In the genomic region with DNA sequence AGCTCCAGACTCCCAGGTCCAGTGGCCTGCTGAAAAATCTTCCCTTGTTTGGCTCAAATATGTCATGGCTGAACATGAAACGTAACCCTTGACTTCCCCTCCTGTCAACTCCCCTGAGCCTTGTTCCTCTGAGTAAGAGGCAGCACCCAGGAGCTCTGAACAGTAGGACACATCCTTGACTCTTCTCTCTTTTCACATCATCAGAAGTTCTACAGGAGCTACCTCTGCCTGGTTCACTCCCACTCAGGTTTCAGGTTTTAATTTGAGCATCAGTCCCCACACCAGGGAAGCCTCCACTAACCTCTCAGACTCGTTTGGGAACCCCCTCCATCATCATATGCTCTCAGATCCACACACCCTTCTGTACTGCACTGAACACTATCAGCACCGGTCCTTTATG, we compare ENCODE assay signal across 17 cellular contexts. TPM values are rescaled to one million over a fixed set of nuclear protein-coding genes. Genes with fewer than 3 reads are reported as not detected.
DNase-seq lines count a peak whose midpoint lies in the region; ATAC-seq lines count a peak whose summit lies in the region.
"Had no signal": no experiment of that assay in that cellular context is flagged by ENCODE, and none has a peak within 500 bp of the region (broad histone marks: within the 10 kb centered on the region; RNA-seq: fewer than 3 reads in every experiment).

No MANE protein-coding gene starts in this region.

- H2BK5ac ChIP-seq in mesendoderm (ENCODE audit: low read length), result no peak overlapping the region

- no peak overlapping the region for H3K23ac ChIP-seq in mesendoderm (ENCODE audit: low read length)

- no peaks in the 10 kb centered on the region for H3K36me3 Mint-ChIP-seq in activated CD4-positive, alpha-beta T cell treated with anti-CD3 and anti-CD28 coated beads for 36 hours (ENCODE audit: low read depth)
- H3K36me3 Mint-ChIP-seq in activated CD4-positive, alpha-beta T cell treated with anti-CD3 and anti-CD28 coated beads, Interleukin-2, amount 10 ng/mL, durations not matched to agents 24 days and 14 days (ENCODE audit: low read depth), result peaks cover 1% of the 10 kb centered on the region
- no peaks in the 10 kb centered on the region for H3K36me3 Mint-ChIP-seq in activated T-helper 17 cell treated with anti-CD3 and anti-CD28 coated beads, Interleukin-2, amount 50 U/mL, for 72 hours (ENCODE audit: low read depth)
- no peaks in the 10 kb centered on the region for H3K36me3 Mint-ChIP-seq in stimulated activated naive B cell treated with anti-CD40 and anti-IgM and Interleukin-4, amounts not matched to agents 10 μg/mL and 1 μg/mL and 100 μg/mL, for 72 hours
- H3K36me3 Mint-ChIP-seq: CD14-positive monocyte; CD8-positive, alpha-beta T cell had no signal

- no peak overlapping the region for H3K4me3 Mint-ChIP-seq in activated CD4-positive, alpha-beta T cell treated with anti-CD3 and anti-CD28 coated beads for 36 hours
- H3K4me3 Mint-ChIP-seq in activated CD4-positive, alpha-beta T cell treated with anti-CD3 and anti-CD28 coated beads, Interleukin-2, amount 10 ng/mL, durations not matched to agents 24 days and 14 days, result no peak overlapping the region
- H3K4me3 Mint-ChIP-seq in stimulated activated naive CD8-positive, alpha-beta T cell treated with anti-CD3 and anti-CD28 coated beads, Interleukin-15, amount 100 ng/mL, for 72 hours, result no peak overlapping the region
- H3K4me3 Mint-ChIP-seq in activated T-helper 17 cell treated with anti-CD3 and anti-CD28 coated beads, Interleukin-2, amount 50 U/mL, for 72 hours, result no peak overlapping the region
- peak overlapping the region in 1 of 2 donors; percentile 12 for H3K4me3 Mint-ChIP-seq in stimulated activated naive B cell treated with anti-CD40 and anti-IgM and Interleukin-4, amounts not matched to agents 10 μg/mL and 1 μg/mL and 100 μg/mL, for 72 hours
- H3K4me3 Mint-ChIP-seq: CD14-positive monocyte; CD8-positive, alpha-beta T cell; GM23338 had no signal

- H3K27me3 ChIP-seq in aorta (ENCODE audit: control insufficient read depth in 1 of 2, insufficient read depth in 2 of 2, low read length in 1 of 2), result no peaks in the 10 kb centered on the region
- no peaks in the 10 kb centered on the region for H3K27me3 ChIP-seq in mesendoderm (ENCODE audit: insufficient read depth, low read length, poor library complexity)

- peaks cover 7% of the 10 kb centered on the region for H3K4me1 Mint-ChIP-seq in activated CD4-positive, alpha-beta T cell treated with anti-CD3 and anti-CD28 coated beads for 36 hours
- H3K4me1 Mint-ChIP-seq in activated CD4-positive, alpha-beta T cell treated with anti-CD3 and anti-CD28 coated beads, Interleukin-2, amount 10 ng/mL, durations not matched to agents 24 days and 14 days, result no peaks in the 10 kb centered on the region
- H3K4me1 Mint-ChIP-seq in stimulated activated naive CD8-positive, alpha-beta T cell treated with anti-CD3 and anti-CD28 coated beads, Interleukin-15, amount 100 ng/mL, for 72 hours, result no peaks in the 10 kb centered on the region
- no peaks in the 10 kb centered on the region for H3K4me1 Mint-ChIP-seq in activated T-helper 17 cell treated with anti-CD3 and anti-CD28 coated beads, Interleukin-2, amount 50 U/mL, for 72 hours
- peaks cover 14 to 20% of the 10 kb centered on the region in 2 donors for H3K4me1 Mint-ChIP-seq in stimulated activated naive B cell treated with anti-CD40 and anti-IgM and Interleukin-4, amounts not matched to agents 10 μg/mL and 1 μg/mL and 100 μg/mL, for 72 hours
- H3K4me1 Mint-ChIP-seq: GM23338 had no signal

- H3K9ac ChIP-seq in mesendoderm (ENCODE audit: low read length), result no peak overlapping the region

- H2BK15ac ChIP-seq in mesendoderm (replicated peaks; ENCODE audit: low read depth), result no peak overlapping the region

- H3K27ac ChIP-seq in aorta (ENCODE audit: low read depth in 1 of 2, low read length in 2 of 2) (no peak overlapping the region), mesendoderm (ENCODE audit: low read depth, low read length) (no peak overlapping the region)
- H3K27ac ChIP-seq: 22Rv1 had no signal

- H2AK5ac ChIP-seq in mesendoderm (ENCODE audit: low read length), result no peak overlapping the region

- no peaks in the 10 kb centered on the region for H3K79me2 ChIP-seq in mesendoderm (ENCODE audit: control insufficient read depth, insufficient read depth, low read length)

- H3K18ac ChIP-seq in mesendoderm (ENCODE audit: low read length), result no peak overlapping the region

- no peak overlapping the region for H3K56ac ChIP-seq in mesendoderm (ENCODE audit: low read length)

- H4K8ac ChIP-seq in mesendoderm (ENCODE audit: low read depth, low read length), result no peak overlapping the region

- H3K4me1 ChIP-seq in aorta (ENCODE audit: control insufficient read depth in 1 of 2, insufficient read depth in 2 of 2, low read length in 2 of 2), result no peaks in the 10 kb centered on the region
- no peaks in the 10 kb centered on the region for H3K4me1 ChIP-seq in mesendoderm (ENCODE audit: control insufficient read depth, low read depth, low read length)

- CTCF ChIA-PET in activated CD4-positive, alpha-beta T cell treated with anti-CD3 and anti-CD28 coated beads for 36 hours (lab: Charles Lee), result interaction anchor here (1.3 kb wide), 1 partner anchor 9 kb away, joined by 9 read pairs; no protein-coding TSS in a partner anchor

- H3K27ac Mint-ChIP-seq in activated CD4-positive, alpha-beta T cell treated with anti-CD3 and anti-CD28 coated beads for 36 hours, result no peak overlapping the region
- no peak overlapping the region for H3K27ac Mint-ChIP-seq in activated CD4-positive, alpha-beta T cell treated with anti-CD3 and anti-CD28 coated beads, Interleukin-2, amount 10 ng/mL, durations not matched to agents 24 days and 14 days
- no peak overlapping the region for H3K27ac Mint-ChIP-seq in stimulated activated naive CD8-positive, alpha-beta T cell treated with anti-CD3 and anti-CD28 coated beads, Interleukin-15, amount 100 ng/mL, for 72 hours
- no peak overlapping the region for H3K27ac Mint-ChIP-seq in activated T-helper 17 cell treated with anti-CD3 and anti-CD28 coated beads, Interleukin-2, amount 50 U/mL, for 72 hours
- H3K27ac Mint-ChIP-seq in stimulated activated naive B cell treated with anti-CD40 and anti-IgM and Interleukin-4, amounts not matched to agents 10 μg/mL and 1 μg/mL and 100 μg/mL, for 72 hours, result peak overlapping the region; percentile 9
- H3K27ac Mint-ChIP-seq: CD8-positive, alpha-beta T cell; GM23338 had no signal

- H3K4me2 ChIP-seq in mesendoderm (ENCODE audit: low read length), result no peak overlapping the region
- H3K4me2 ChIP-seq: GM23338 had no signal

- H3K27me3 Mint-ChIP-seq in activated CD4-positive, alpha-beta T cell treated with anti-CD3 and anti-CD28 coated beads for 36 hours, result peaks cover 5% of the 10 kb centered on the region
- H3K27me3 Mint-ChIP-seq in activated CD4-positive, alpha-beta T cell treated with anti-CD3 and anti-CD28 coated beads, Interleukin-2, amount 10 ng/mL, durations not matched to agents 24 days and 14 days, result no peaks in the 10 kb centered on the region
- no peaks in the 10 kb centered on the region for H3K27me3 Mint-ChIP-seq in stimulated activated naive CD8-positive, alpha-beta T cell treated with anti-CD3 and anti-CD28 coated beads, Interleukin-15, amount 100 ng/mL, for 72 hours
- H3K27me3 Mint-ChIP-seq in activated T-helper 17 cell treated with anti-CD3 and anti-CD28 coated beads, Interleukin-2, amount 50 U/mL, for 72 hours, result peaks cover 12% of the 10 kb centered on the region
- peaks cover 0 to 7% of the 10 kb centered on the region in 2 donors for H3K27me3 Mint-ChIP-seq in stimulated activated naive B cell treated with anti-CD40 and anti-IgM and Interleukin-4, amounts not matched to agents 10 μg/mL and 1 μg/mL and 100 μg/mL, for 72 hours

- H3K4me3 ChIP-seq in aorta (ENCODE audit: low read length in 2 of 2) (no peak overlapping the region), mesendoderm (ENCODE audit: low read length) (no peak overlapping the region)
- H3K4me3 ChIP-seq: GM23338 had no signal

- intact Hi-C loops in activated CD4-positive, alpha-beta T cell treated with anti-CD3 and anti-CD28 coated beads for 36 hours (cut with DNase I, micrococcal nuclease), result no loop called here
- intact Hi-C loops in activated CD4-positive, alpha-beta T cell treated with anti-CD3 and anti-CD28 coated beads, Interleukin-2, amount 10 ng/mL, durations not matched to agents 24 days and 14 days (cut with micrococcal nuclease), result no loop called here
- intact Hi-C loops in aorta (cut with DNase I), result no loop called here

- POLR2A ChIA-PET in activated CD4-positive, alpha-beta T cell treated with anti-CD3 and anti-CD28 coated beads for 36 hours (lab: Charles Lee), result interaction anchor here (0.6 kb wide), 1 partner anchor 15 kb away, joined by 5 read pairs; no protein-coding TSS in a partner anchor

- H3K9me3 Mint-ChIP-seq in activated CD4-positive, alpha-beta T cell treated with anti-CD3 and anti-CD28 coated beads for 36 hours (ENCODE audit: low read depth), result no peaks in the 10 kb centered on the region
- peaks cover 22% of the 10 kb centered on the region for H3K9me3 Mint-ChIP-seq in activated CD4-positive, alpha-beta T cell treated with anti-CD3 and anti-CD28 coated beads, Interleukin-2, amount 10 ng/mL, durations not matched to agents 24 days and 14 days
- H3K9me3 Mint-ChIP-seq in stimulated activated naive CD8-positive, alpha-beta T cell treated with anti-CD3 and anti-CD28 coated beads, Interleukin-15, amount 100 ng/mL, for 72 hours, result peaks cover 8 to 10% of the 10 kb centered on the region in 2 donors
- H3K9me3 Mint-ChIP-seq in activated T-helper 17 cell treated with anti-CD3 and anti-CD28 coated beads, Interleukin-2, amount 50 U/mL, for 72 hours, result no peaks in the 10 kb centered on the region
- no peaks in the 10 kb centered on the region for H3K9me3 Mint-ChIP-seq in stimulated activated naive B cell treated with anti-CD40 and anti-IgM and Interleukin-4, amounts not matched to agents 10 μg/mL and 1 μg/mL and 100 μg/mL, for 72 hours

- DNase-seq in activated CD4-positive, alpha-beta T cell treated with anti-CD3 and anti-CD28 coated beads for 36 hours, result no peak
- no peak for DNase-seq in activated CD4-positive, alpha-beta T cell treated with anti-CD3 and anti-CD28 coated beads, Interleukin-2, amount 10 ng/mL, durations not matched to agents 24 days and 14 days
- DNase-seq in stimulated activated naive CD8-positive, alpha-beta T cell treated with anti-CD3 and anti-CD28 coated beads, Interleukin-15, amount 100 ng/mL, for 72 hours, result no peak
- DNase-seq in stimulated activated naive CD8-positive, alpha-beta T cell treated with anti-CD3 and anti-CD28 coated beads, Interleukin-15, Interleukin-2, amounts not matched to agents 100 U/mL and 50 U/mL, for 24 hours, result no peak
- peak; percentile 18 for DNase-seq in stimulated activated naive B cell treated with anti-CD40 and anti-IgM and Interleukin-4, amounts not matched to agents 10 μg/mL and 1 μg/mL and 100 μg/mL, for 72 hours
- DNase-seq in aorta (no peak), mesendoderm (no peak)
- DNase-seq: CD8-positive, alpha-beta T cell; COR-L47; DMS153; DND-41; GF-D8; H7 had no signal

- H3K79me1 ChIP-seq in mesendoderm (ENCODE audit: low read length), result no peaks in the 10 kb centered on the region

- H2BK120ac ChIP-seq in mesendoderm (ENCODE audit: low read depth, low read length), result no peak overlapping the region

- ATAC-seq in activated CD4-positive, alpha-beta T cell treated with anti-CD3 and anti-CD28 coated beads for 36 hours, result peak; percentile 81
- ATAC-seq in stimulated activated naive CD8-positive, alpha-beta T cell treated with anti-CD3 and anti-CD28 coated beads, Interleukin-15, amount 100 ng/mL, for 72 hours, result peak; percentile 12
- no peak for ATAC-seq in stimulated activated naive CD8-positive, alpha-beta T cell treated with anti-CD3 and anti-CD28 coated beads, Interleukin-15, Interleukin-2, amounts not matched to agents 100 U/mL and 50 U/mL, for 24 hours
- ATAC-seq in activated T-helper 17 cell treated with anti-CD3 and anti-CD28 coated beads, Interleukin-2, amount 50 U/mL, for 72 hours (replicated peaks), result peak; percentile 56
- peak; percentile 87 to 95 for ATAC-seq in stimulated activated naive B cell treated with anti-CD40 and anti-IgM and Interleukin-4, amounts not matched to agents 10 μg/mL and 1 μg/mL and 100 μg/mL, for 72 hours (replicated peaks)
- ATAC-seq in aorta (ENCODE audit: low FRiP score), result no peak
- ATAC-seq: CD8-positive, alpha-beta T cell; GM23338 had no signal

- WGBS in aorta, 2 donors, result 69 to 70% methylated on average over 3 of the region's 3 CpGs
- WGBS in mesendoderm (ENCODE audit: extremely low coverage, insufficient coverage, low lambda C conversion rate), result no CpG with 5 or more reads among the region's 3 CpGs

- no peak overlapping the region for H3K4ac ChIP-seq in mesendoderm (ENCODE audit: low read depth, low read length)

- H3K9me3 ChIP-seq in aorta (ENCODE audit: control insufficient read depth, low read length), result no peaks in the 10 kb centered on the region

- H4K5ac ChIP-seq in mesendoderm (ENCODE audit: low read length), result no peak overlapping the region

- H3K36me3 ChIP-seq in aorta (ENCODE audit: control insufficient read depth in 1 of 2, insufficient read depth in 2 of 2, low read length in 1 of 2), result no peaks in the 10 kb centered on the region
- H3K36me3 ChIP-seq in mesendoderm (ENCODE audit: control insufficient read depth, insufficient read depth, low read length), result no peaks in the 10 kb centered on the region

RNA-seq across cellular contexts. Expression of gene ZNF823, which starts 30.3 kb away (rescaled TPM):
- total RNA-seq in activated CD4-positive, alpha-beta T cell treated with anti-CD3 and anti-CD28 coated beads for 36 hours, result 1 to 10 TPM; 2.9 to 3.0 TPM
- 2.4 and 3.0 TPM in 2 replicates for total RNA-seq in activated CD4-positive, alpha-beta T cell treated with anti-CD3 and anti-CD28 coated beads, Interleukin-2, amount 10 ng/mL, durations not matched to agents 24 days and 14 days
- total RNA-seq in activated T-helper 17 cell treated with anti-CD3 and anti-CD28 coated beads, Interleukin-2, amount 50 U/mL, for 72 hours, result 1 to 10 TPM; 1.9 to 2.8 TPM
- 1 to 10 TPM; 5.1 to 8.7 TPM for total RNA-seq in aorta
- 1 to 10 TPM; 3.1 to 3.4 TPM for polyA plus RNA-seq in aorta
- 2.2 TPM for polyA plus RNA-seq in mesendoderm (2013, experiment 1 of 2)
- 2.0 TPM for polyA plus RNA-seq in mesendoderm (2013, experiment 2 of 2)
- total RNA-seq: H7 had no signal

RNA-seq across cellular contexts. Expression of gene ZNF441, which starts 58.3 kb away (rescaled TPM):
- 1 to 10 TPM; 4.3 to 5.0 TPM for total RNA-seq in activated CD4-positive, alpha-beta T cell treated with anti-CD3 and anti-CD28 coated beads for 36 hours
- 3.1 and 4.0 TPM in 2 replicates for total RNA-seq in activated CD4-positive, alpha-beta T cell treated with anti-CD3 and anti-CD28 coated beads, Interleukin-2, amount 10 ng/mL, durations not matched to agents 24 days and 14 days
- 1 to 10 TPM; 4.5 to 5.1 TPM for total RNA-seq in activated T-helper 17 cell treated with anti-CD3 and anti-CD28 coated beads, Interleukin-2, amount 50 U/mL, for 72 hours
- 10 to 100 TPM in 1 of 2 donors, 1 to 10 TPM in 1; 9.5 to 13.2 TPM for total RNA-seq in aorta
- 1 to 10 TPM; 4.1 to 8.1 TPM for polyA plus RNA-seq in aorta
- polyA plus RNA-seq in mesendoderm (2013, experiment 1 of 2), result 0.18 TPM
- polyA plus RNA-seq in mesendoderm (2013, experiment 2 of 2), result 0.31 TPM
- total RNA-seq: H7 had no signal

Comparison
In these comparisons a context has a peak if more than half of its experiments do, and no peak if none do; other contexts are left out.
1. ATAC-seq: peak in activated CD4-positive, alpha-beta T cell treated with anti-CD3 and anti-CD28 coated beads for 36 hours (single experiment), stimulated activated naive CD8-positive, alpha-beta T cell treated with anti-CD3 and anti-CD28 coated beads, Interleukin-15, amount 100 ng/mL, for 72 hours (single experiment), activated T-helper 17 cell treated with anti-CD3 and anti-CD28 coated beads, Interleukin-2, amount 50 U/mL, for 72 hours (single experiment) and stimulated activated naive B cell treated with anti-CD40 and anti-IgM and Interleukin-4, amounts not matched to agents 10 μg/mL and 1 μg/mL and 100 μg/mL, for 72 hours (2 of 2); none in stimulated activated naive CD8-positive, alpha-beta T cell treated with anti-CD3 and anti-CD28 coated beads, Interleukin-15, Interleukin-2, amounts not matched to agents 100 U/mL and 50 U/mL, for 24 hours (single experiment) and aorta (single experiment).